ENCODE assay signal across 25 cellular contexts in the genomic region with DNA sequence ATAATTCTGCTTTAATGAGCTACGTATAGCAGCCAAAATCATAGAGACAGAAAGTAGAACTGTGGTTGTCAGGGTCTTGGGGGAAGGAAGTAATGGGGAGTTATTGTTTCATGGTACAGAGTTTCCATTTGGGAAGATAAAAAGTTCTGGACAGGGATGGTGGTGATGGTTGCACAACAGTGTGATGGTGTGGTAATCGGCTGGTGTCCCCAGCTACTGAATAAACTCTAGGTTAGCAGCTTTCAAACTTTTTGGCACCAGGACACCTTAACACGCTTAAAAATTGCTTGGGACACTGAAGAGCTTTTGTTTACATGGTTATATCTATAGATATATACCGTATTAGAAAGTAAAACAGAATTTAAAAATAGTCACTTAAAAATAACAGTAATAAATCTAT.
"Had no signal": no experiment of that assay in that cellular context is flagged by ENCODE, and none has a peak within 500 bp of the region (broad histone marks: within the 10 kb centered on the region; RNA-seq: fewer than 3 reads in every experiment).

No MANE protein-coding gene starts in this region.

- ATAC-seq: psoas muscle; right cardiac atrium; stimulated activated effector memory CD8-positive, alpha-beta T cell treated with anti-CD3 and anti-CD28 coated beads, Interleukin-12 subunit alpha, Interleukin-12 subunit beta, amount 100 ng/mL, for 72 hours; stimulated activated naive B cell treated with anti-CD40 and anti-IgM and Interleukin-4, amounts not matched to agents 10 μg/mL and 1 μg/mL and 100 μg/mL, for 72 hours had no signal

- H3K4me3 ChIP-seq: neural progenitor cell, ovary, psoas muscle, right lobe of liver, sigmoid colon, stomach, thoracic aorta, thyroid gland, tibial nerve, upper lobe of left lung, vagina had no signal

- DNase-seq: occipital lobe; ovary; posterior cingulate gyrus; psoas muscle; right cardiac atrium; sigmoid colon; small intestine; stimulated activated CD4-positive, alpha-beta T cell treated with anti-CD3 and anti-CD28 coated beads, Interleukin-15, amount 100 ng/mL, for 24 hours; stimulated activated CD4-positive, alpha-beta T cell treated with anti-CD3 and anti-CD28 coated beads, Interleukin-2, amount 100 ng/mL, for 24 hours; stimulated activated CD4-positive, alpha-beta T cell treated with anti-CD3 and anti-CD28 coated beads, Interleukin-2, amount 100 ng/mL, for 48 hours; stimulated activated CD4-positive, alpha-beta T cell treated with anti-CD3 and anti-CD28 coated beads, Interleukin-4, amount 100 ng/mL, for 24 hours; stimulated activated naive B cell treated with anti-CD40 and anti-IgM and Interleukin-4, amounts not matched to agents 10 μg/mL and 1 μg/mL and 100 μg/mL, for 72 hours; stimulated activated naive CD4-positive, alpha-beta T cell treated with Interleukin-2 at 50 U/mL for 16 hours; stomach; thyroid gland; trophoblast cell; upper lobe of left lung had no signal

- H3K36me3 ChIP-seq: neural progenitor cell, ovary, right lobe of liver, stomach, thoracic aorta, thyroid gland, upper lobe of left lung, vagina had no signal

- H2AFZ ChIP-seq: neural progenitor cell, parathyroid adenoma had no signal

- H3K79me2 ChIP-seq: parathyroid adenoma had no signal

- H3K9me3 ChIP-seq: ovary, psoas muscle, right lobe of liver, sigmoid colon, stomach, thoracic aorta, thyroid gland, tibial nerve, upper lobe of left lung, vagina had no signal

- H3K27me3 ChIP-seq: neural progenitor cell, ovary, right lobe of liver, sigmoid colon, stomach, thyroid gland, tibial nerve, upper lobe of left lung, vagina had no signal

- H3K9ac ChIP-seq: neural progenitor cell, parathyroid adenoma had no signal

- H3K27ac ChIP-seq: neural progenitor cell, ovary, parathyroid adenoma, psoas muscle, right lobe of liver, sigmoid colon, stomach, thoracic aorta, thyroid gland, tibial nerve, upper lobe of left lung, vagina had no signal

- H3K4me2 ChIP-seq: neural progenitor cell had no signal

- H3K4me1 ChIP-seq: neural progenitor cell, psoas muscle, right lobe of liver, sigmoid colon, stomach, thyroid gland, tibial nerve, upper lobe of left lung, vagina had no signal

- FAIRE-seq: small intestine, urothelium cell line had no signal
